ENCODE assay signal across 9 cellular contexts in genomic region chr13:79936368-79937136, GRCh38.
DNase-seq lines count a peak whose midpoint lies in the region; ATAC-seq lines count a peak whose summit lies in the region.
"Had no signal": no experiment of that assay in that cellular context is flagged by ENCODE, and none has a peak within 500 bp of the region (broad histone marks: within the 10 kb centered on the region; RNA-seq: fewer than 3 reads in every experiment).

No MANE protein-coding gene starts in this region.

- H3K9me3 ChIP-seq in stomach smooth muscle (ENCODE audit: control insufficient read depth in 2 of 2, low read length in 2 of 2) = no peaks in the 10 kb centered on the region

- no peaks in the 10 kb centered on the region for H3K27me3 ChIP-seq in stomach smooth muscle (ENCODE audit: control insufficient read depth in 1 of 2, insufficient read depth in 2 of 2, low read length in 2 of 2)

- H3K4me3 ChIP-seq in stomach smooth muscle (ENCODE audit: low read length in 2 of 2) = peak overlapping the region in 1 of 2 donors; percentile 30

- H3K36me3 ChIP-seq in stomach smooth muscle (ENCODE audit: control insufficient read depth in 2 of 2, insufficient read depth in 2 of 2, low read length in 2 of 2) = no peaks in the 10 kb centered on the region

- ATAC-seq in GM19467 (IDR thresholded peaks at IDR 0.05; ENCODE audit: unreplicated experiment) = no peak

- H3K9ac ChIP-seq in stomach smooth muscle (ENCODE audit: low read length in 2 of 2) = peak overlapping the region in 1 of 2 donors; percentile 37

- DNase-seq in HPDE6-E6E7 (ENCODE audit: extremely low spot score) (peak; percentile 78), cerebellum (ENCODE audit: low spot score) (peak; percentile 50), kidney glomerular epithelial cell (lab: John Stamatoyannopoulos, UW) (peak; percentile 100), NCI-H2081 (lab: John Stamatoyannopoulos, UW) (no peak), NCI-H2081 treated with DMSO at 0.1 percent for 48 hours (lab: John Stamatoyannopoulos, UW) (no peak)
- no peak for DNase-seq in stimulated activated CD4-positive, alpha-beta T cell treated with anti-CD3 and anti-CD28 coated beads, Interleukin-4, amount 100 ng/mL, for 24 hours
- DNase-seq: NCI-H69 had no signal

- peak overlapping the region; percentile 60 for H3K27ac ChIP-seq in stomach smooth muscle (ENCODE audit: low read length)

- H3K4me1 ChIP-seq in stomach smooth muscle (ENCODE audit: control insufficient read depth, insufficient read depth, low read length) = peaks cover 7% of the 10 kb centered on the region

Comparison
In these comparisons a context has a peak if more than half of its experiments do, and no peak if none do; other contexts are left out.
1. DNase-seq: peak in HPDE6-E6E7 (single experiment), cerebellum (single experiment) and kidney glomerular epithelial cell (single experiment); none in stimulated activated CD4-positive, alpha-beta T cell treated with anti-CD3 and anti-CD28 coated beads, Interleukin-4, amount 100 ng/mL, for 24 hours (single experiment), NCI-H2081 (0 of 2) and NCI-H2081 treated with DMSO at 0.1 percent for 48 hours (single experiment).